ENCODE assay signal across 22 cellular contexts in genomic region chr7:42347616-42348015, GRCh38.
A peak's percentile ranks its signal among the peaks of the same experiment; 100 is the strongest.
DNase-seq lines count a peak whose midpoint lies in the region; ATAC-seq and TF ChIP-seq lines count a peak whose summit lies in the region.
"Had no signal": no experiment of that assay in that cellular context is flagged by ENCODE, and none has a peak within 500 bp of the region (broad histone marks: within the 10 kb centered on the region; RNA-seq: fewer than 3 reads in every experiment).

No MANE protein-coding gene starts in this region.

- H2BK120ac ChIP-seq in mesendoderm (ENCODE audit: low read depth, low read length), result no peak overlapping the region
- no peak overlapping the region for H2BK120ac ChIP-seq in neuronal stem cell (ENCODE audit: low read depth, low read length)

- H3K4me1 ChIP-seq in SJCRH30, result peaks cover 59% of the 10 kb centered on the region
- H3K4me1 ChIP-seq in mesendoderm (ENCODE audit: control insufficient read depth, low read depth, low read length), result no peaks in the 10 kb centered on the region
- peaks cover 14 to 16% of the 10 kb centered on the region in 2 donors for H3K4me1 ChIP-seq in neuronal stem cell (ENCODE audit: control insufficient read depth in 2 of 2, insufficient read depth in 1 of 2, low read depth in 1 of 2, low read length in 2 of 2)
- H3K4me1 ChIP-seq in prostate gland (replicated peaks), result no peaks in the 10 kb centered on the region
- H3K4me1 ChIP-seq: A549 had no signal

- H3K9me3 Mint-ChIP-seq in WTC11, result no peaks in the 10 kb centered on the region

- H3K23ac ChIP-seq in mesendoderm (ENCODE audit: low read length) (no peak overlapping the region), neuronal stem cell (ENCODE audit: low read depth, low read length, poor library complexity) (no peak overlapping the region)

- H3K79me1 ChIP-seq in mesendoderm (ENCODE audit: low read length) (no peaks in the 10 kb centered on the region), neuronal stem cell (ENCODE audit: low read depth, low read length) (no peaks in the 10 kb centered on the region)

- peaks cover 33% of the 10 kb centered on the region for H3K4me1 Mint-ChIP-seq in WTC11
- H3K4me1 Mint-ChIP-seq: B cell, CD14-positive monocyte had no signal

- H3K9me3 ChIP-seq in SJCRH30 (replicated peaks), result no peaks in the 10 kb centered on the region
- H3K9me3 ChIP-seq in neuronal stem cell (replicated peaks in 1 of 2; ENCODE audit: control insufficient read depth in 2 of 2, insufficient read depth in 1 of 2, low read depth in 1 of 2, low read length in 2 of 2), result no peaks in the 10 kb centered on the region
- H3K9me3 ChIP-seq in prostate gland, result no peaks in the 10 kb centered on the region
- H3K9me3 ChIP-seq in MG63, result no peaks in the 10 kb centered on the region
- H3K9me3 ChIP-seq: A549 had no signal

- no peak overlapping the region for H2BK12ac ChIP-seq in neuronal stem cell (ENCODE audit: low read length)

- H3K27me3 ChIP-seq in SJCRH30, result no peaks in the 10 kb centered on the region
- no peaks in the 10 kb centered on the region for H3K27me3 ChIP-seq in mesendoderm (ENCODE audit: insufficient read depth, low read length, poor library complexity)
- no peaks in the 10 kb centered on the region for H3K27me3 ChIP-seq in neuronal stem cell (ENCODE audit: control insufficient read depth in 3 of 3, insufficient read depth in 3 of 3, low read depth in 1 of 3, low read length in 3 of 3)
- H3K27me3 ChIP-seq in prostate gland (replicated peaks; ENCODE audit: insufficient read depth), result no peaks in the 10 kb centered on the region
- H3K27me3 ChIP-seq in MG63, result no peaks in the 10 kb centered on the region

- H3K4me3 ChIP-seq in SJCRH30, result no peak overlapping the region; the same call in 1 of the 2 replicates
- no peak overlapping the region for H3K4me3 ChIP-seq in mesendoderm (ENCODE audit: low read length)
- no peak overlapping the region for H3K4me3 ChIP-seq in neuronal stem cell (ENCODE audit: low read length in 2 of 2)
- no peak overlapping the region for H3K4me3 ChIP-seq in prostate gland
- H3K4me3 ChIP-seq in MG63, result no peak overlapping the region
- H3K4me3 ChIP-seq: A549 had no signal

- H3K4me2 ChIP-seq in mesendoderm (ENCODE audit: low read length) (no peak overlapping the region), neuronal stem cell (ENCODE audit: insufficient read depth, low read length, poor library complexity, severe bottlenecking) (no peak overlapping the region)
- H3K4me2 ChIP-seq: A549 had no signal

- H2BK15ac ChIP-seq in mesendoderm (replicated peaks; ENCODE audit: low read depth) (no peak overlapping the region), neuronal stem cell (ENCODE audit: low read length) (no peak overlapping the region)

- no peaks in the 10 kb centered on the region for H3K27me3 Mint-ChIP-seq in WTC11 (ENCODE audit: low read depth)

- H3K27ac ChIP-seq in SJCRH30 (peak overlapping the region; percentile 98), mesendoderm (ENCODE audit: low read depth, low read length) (no peak overlapping the region), neuronal stem cell (replicated peaks; ENCODE audit: low read length) (no peak overlapping the region), prostate gland (no peak overlapping the region)
- H3K27ac ChIP-seq: A549 had no signal

- H3K36me3 Mint-ChIP-seq in WTC11, result no peaks in the 10 kb centered on the region
- H3K36me3 Mint-ChIP-seq: CD14-positive monocyte had no signal

- H4K91ac ChIP-seq in neuronal stem cell (ENCODE audit: low read depth, low read length, poor library complexity), result no peak overlapping the region

- peak overlapping the region; percentile 5 for H3K56ac ChIP-seq in mesendoderm (ENCODE audit: low read length)

- ATAC-seq in WTC11 (peak; percentile 53), sciatic nerve (no peak)
- ATAC-seq: A549, Panc1 had no signal

- no peak overlapping the region for H2BK5ac ChIP-seq in mesendoderm (ENCODE audit: low read length)
- no peak overlapping the region for H2BK5ac ChIP-seq in neuronal stem cell (ENCODE audit: low read length)

- DNase-seq in SJCRH30 (peak; percentile 84 to 90), WTC11 (ENCODE audit: low spot score) (no peak), mesendoderm (no peak), neuronal stem cell (ENCODE audit: low spot score) (no peak), sciatic nerve (ENCODE audit: low spot score) (no peak), D341Med (ENCODE audit: low spot score) (no peak), prostate gland (ENCODE audit: low spot score) (no peak), MG63 (no peak)
- DNase-seq: DMS53, GDM1, GOT3, NCI-H1092, NCI-H1436, NCI-H2029, NCI-H226, NCI-H510A treated with DMSO at 0.1 percent for 48 hours, NCI-H748 treated with DMSO at 0.1 percent for 48 hours, SIG-M5 had no signal

- TF ChIP-seq CTCF in WTC11 (IDR thresholded peaks at IDR 0.05), result no peak
- TF ChIP-seq CTCF in prostate gland (IDR thresholded peaks at IDR 0.05), result no peak

- H3K4ac ChIP-seq in mesendoderm (ENCODE audit: low read depth, low read length), result peak overlapping the region; percentile 25
- H3K4ac ChIP-seq in neuronal stem cell (ENCODE audit: low read length), result no peak overlapping the region

- CTCF ChIA-PET in WTC11 (lab: Charles Lee), result interaction anchor here (3.2 kb wide), 1 partner anchor 407 kb away, joined by 9 read pairs; no protein-coding TSS in a partner anchor

- H3K18ac ChIP-seq in mesendoderm (ENCODE audit: low read length) (no peak overlapping the region), neuronal stem cell (ENCODE audit: low read length) (peak overlapping the region; percentile 49)

- H4K8ac ChIP-seq in mesendoderm (ENCODE audit: low read depth, low read length) (no peak overlapping the region), neuronal stem cell (ENCODE audit: low read depth, low read length) (no peak overlapping the region)

- H3K14ac ChIP-seq in neuronal stem cell (ENCODE audit: low read length), result no peak overlapping the region

- no peak for TF ChIP-seq POLR2A in prostate gland (IDR thresholded peaks at IDR 0.05)

- H2AK5ac ChIP-seq in mesendoderm (ENCODE audit: low read length), result no peak overlapping the region
- H2AK5ac ChIP-seq in neuronal stem cell (ENCODE audit: low read depth, low read length), result no peak overlapping the region

- no peak overlapping the region for H4K5ac ChIP-seq in mesendoderm (ENCODE audit: low read length)

- intact Hi-C loops in sciatic nerve (cut with DNase I) (no loop called here), prostate gland (cut with DNase I) (no loop called here)

- peak overlapping the region; percentile 77 for H2AFZ ChIP-seq in neuronal stem cell (ENCODE audit: low read length)

- H3K9ac ChIP-seq in mesendoderm (ENCODE audit: low read length) (no peak overlapping the region), neuronal stem cell (ENCODE audit: low read depth, low read length, poor library complexity) (no peak overlapping the region)

- H3K4me3 Mint-ChIP-seq in WTC11, result no peak overlapping the region
- H3K4me3 Mint-ChIP-seq: B cell, CD14-positive monocyte had no signal

- H3K27ac Mint-ChIP-seq in WTC11, result no peak overlapping the region
- H3K27ac Mint-ChIP-seq: B cell, CD14-positive monocyte had no signal

- WGBS in mesendoderm (ENCODE audit: extremely low coverage, insufficient coverage, low lambda C conversion rate), result no CpG with 5 or more reads among the region's 4 CpGs
- no CpG with 5 or more reads among the region's 4 CpGs for WGBS in neuronal stem cell (ENCODE audit: extremely low coverage in 2 of 2, insufficient read length in 2 of 2, insufficient replicate concordance in 1 of 2), 2 donors
- WGBS in prostate gland, result 63% methylated on average over 4 of the region's 4 CpGs

- H3K36me3 ChIP-seq in SJCRH30, result no peaks in the 10 kb centered on the region
- H3K36me3 ChIP-seq in mesendoderm (ENCODE audit: control insufficient read depth, insufficient read depth, low read length), result no peaks in the 10 kb centered on the region
- H3K36me3 ChIP-seq in neuronal stem cell (replicated peaks in 1 of 2; ENCODE audit: control insufficient read depth in 2 of 2, insufficient read depth in 2 of 2, low read length in 2 of 2), result no peaks in the 10 kb centered on the region
- H3K36me3 ChIP-seq in prostate gland, result no peaks in the 10 kb centered on the region
- H3K36me3 ChIP-seq in MG63, result no peaks in the 10 kb centered on the region

- POLR2A ChIA-PET in WTC11 (lab: Charles Lee), result no interaction called here

- H3K79me2 ChIP-seq in mesendoderm (ENCODE audit: control insufficient read depth, insufficient read depth, low read length), result no peaks in the 10 kb centered on the region

TF ChIP-seq in WTC11, 78 proteins besides CTCF, POLR2A, EP300 and RAD21:
- no peak for TF ChIP-seq ATF6 (CRISPR knock-in tag; IDR thresholded peaks at IDR 0.05)

Comparison
In these comparisons a context has a peak if more than half of its experiments do, and no peak if none do; other contexts are left out.
1. DNase-seq: peak in SJCRH30 (2 of 2); none in WTC11 (single experiment), mesendoderm (single experiment), neuronal stem cell (single experiment), sciatic nerve (single experiment), D341Med (single experiment), prostate gland (single experiment) and MG63 (single experiment).